ENCODE assay signal across 8 cellular contexts in genomic region chr9:124259273-124260078, GRCh38. TPM values are rescaled to one million over a fixed set of nuclear protein-coding genes. Genes with fewer than 3 reads are reported as not detected.
DNase-seq lines count a peak whose midpoint lies in the region; ATAC-seq lines count a peak whose summit lies in the region.

No MANE protein-coding gene starts in this region.

- H3K4me3 ChIP-seq in iPS-18c (ENCODE audit: insufficient read depth, low read depth, low read length) (peak overlapping the region; percentile 74; the same call in 1 of the 2 replicates), skeletal muscle satellite cell (ENCODE audit: low read length) (peak overlapping the region; percentile 95)
- H3K4me3 ChIP-seq in effector memory CD4-positive, alpha-beta T cell (ENCODE audit: insufficient read depth, low read depth, low read length, poor library complexity, severe bottlenecking) = no peak overlapping the region

- peak overlapping the region; percentile 89 for H3K4me2 ChIP-seq in skeletal muscle satellite cell (ENCODE audit: low read length)

- H3K36me3 ChIP-seq in skeletal muscle satellite cell (ENCODE audit: insufficient read depth, low read length) = peaks cover 27% of the 10 kb centered on the region
- H3K36me3 ChIP-seq in effector memory CD4-positive, alpha-beta T cell (ENCODE audit: control insufficient read depth, insufficient read depth, low read length) = no peaks in the 10 kb centered on the region

- H3K9me3 ChIP-seq in iPS-18c (ENCODE audit: control insufficient read depth, insufficient read depth, low read length) (no peaks in the 10 kb centered on the region), skeletal muscle satellite cell (replicated peaks; ENCODE audit: low read length) (no peaks in the 10 kb centered on the region)
- H3K9me3 ChIP-seq in effector memory CD4-positive, alpha-beta T cell (ENCODE audit: control insufficient read depth, low read length) = no peaks in the 10 kb centered on the region

- peak overlapping the region; percentile 98 for H3K9ac ChIP-seq in skeletal muscle satellite cell (ENCODE audit: low read depth, low read length)

- peaks cover 67% of the 10 kb centered on the region for H3K4me1 ChIP-seq in skeletal muscle satellite cell (ENCODE audit: control insufficient read depth, insufficient read depth, low read length)
- H3K4me1 ChIP-seq in effector memory CD4-positive, alpha-beta T cell (ENCODE audit: control insufficient read depth, insufficient read depth, low read length, poor library complexity, severe bottlenecking) = no peaks in the 10 kb centered on the region

- ATAC-seq in HG03108 (IDR thresholded peaks at IDR 0.05; ENCODE audit: unreplicated experiment) = no peak

- no peak overlapping the region for H3K27ac ChIP-seq in effector memory CD4-positive, alpha-beta T cell (ENCODE audit: insufficient read depth, low read length, poor library complexity, severe bottlenecking)

- in situ Hi-C loops in Caki2 (cut with HindIII; ENCODE audit: low pct_unique_long_range_greater_than_20kb, low sequenced_read_pairs) = no loop called here

- DNase-seq in Caki2 (ENCODE audit: low read depth) = peak; percentile 55
- DNase-seq in KG1 (lab: John Stamatoyannopoulos, UW) = peak; percentile 41
- DNase-seq in amniotic stem cell (lab: John Stamatoyannopoulos, UW) = peak; percentile 54
- no peak for DNase-seq in SKM-1 (lab: John Stamatoyannopoulos, UW; ENCODE audit: unreplicated experiment)
- no peak for DNase-seq in effector memory CD4-positive, alpha-beta T cell

- H3K27me3 ChIP-seq in skeletal muscle satellite cell (ENCODE audit: control insufficient read depth, insufficient read depth, low read length) = no peaks in the 10 kb centered on the region
- no peaks in the 10 kb centered on the region for H3K27me3 ChIP-seq in effector memory CD4-positive, alpha-beta T cell (replicated peaks; ENCODE audit: control insufficient read depth, insufficient read depth, low read length, poor library complexity, severe bottlenecking)

RNA-seq across cellular contexts. Expression of gene NEK6, which starts 1.7 kb away (rescaled TPM):
- total RNA-seq in Caki2 (2014; rRNA removed; shearing (Covaris generic); ENCODE audit: low replicate concordance) = 119 and 135 TPM in 2 replicates
- 21.0 and 27.1 TPM in 2 replicates for total RNA-seq in skeletal muscle satellite cell (2012; rRNA removed)

Comparison
In these comparisons a context has a peak if more than half of its experiments do, and no peak if none do; other contexts are left out.
1. DNase-seq: peak in Caki2 (single experiment), KG1 (single experiment) and amniotic stem cell (single experiment); none in SKM-1 (single experiment) and effector memory CD4-positive, alpha-beta T cell (0 of 3).